In genomic region chr10:6267941-6268340, GRCh38 we compare ENCODE assay signal across 10 cellular contexts.
DNase-seq lines count a peak whose midpoint lies in the region; ATAC-seq and TF ChIP-seq lines count a peak whose summit lies in the region.
"Had no signal": no experiment of that assay in that cellular context is flagged by ENCODE, and none has a peak within 500 bp of the region (broad histone marks: within the 10 kb centered on the region; RNA-seq: fewer than 3 reads in every experiment).

No MANE protein-coding gene starts in this region.

- H3K27me3 Mint-ChIP-seq in activated T-helper 17 cell treated with anti-CD3 and anti-CD28 coated beads, Interleukin-2, amount 50 U/mL, for 72 hours = no peaks in the 10 kb centered on the region

- H3K36me3 ChIP-seq in cardiac muscle cell (no peaks in the 10 kb centered on the region), left lung (no peaks in the 10 kb centered on the region), upper lobe of right lung (no peaks in the 10 kb centered on the region)
- H3K36me3 ChIP-seq: esophagus squamous epithelium had no signal

- peaks cover 40% of the 10 kb centered on the region for H3K4me1 Mint-ChIP-seq in activated T-helper 17 cell treated with anti-CD3 and anti-CD28 coated beads, Interleukin-2, amount 50 U/mL, for 72 hours

- peaks cover 32% of the 10 kb centered on the region for H3K36me3 Mint-ChIP-seq in activated T-helper 17 cell treated with anti-CD3 and anti-CD28 coated beads, Interleukin-2, amount 50 U/mL, for 72 hours (ENCODE audit: low read depth)

- peak overlapping the region; percentile 75 for H3K4me3 Mint-ChIP-seq in activated T-helper 17 cell treated with anti-CD3 and anti-CD28 coated beads, Interleukin-2, amount 50 U/mL, for 72 hours
- H3K4me3 Mint-ChIP-seq: WTC11 had no signal

- H3K27me3 ChIP-seq in cardiac muscle cell = no peaks in the 10 kb centered on the region
- H3K27me3 ChIP-seq in left lung = no peaks in the 10 kb centered on the region
- H3K27me3 ChIP-seq in upper lobe of right lung = no peaks in the 10 kb centered on the region
- H3K27me3 ChIP-seq: esophagus squamous epithelium had no signal

- no peaks in the 10 kb centered on the region for H3K9me3 ChIP-seq in cardiac muscle cell (ENCODE audit: low read depth)
- no peaks in the 10 kb centered on the region for H3K9me3 ChIP-seq in left lung
- H3K9me3 ChIP-seq in upper lobe of right lung = no peaks in the 10 kb centered on the region
- H3K9me3 ChIP-seq: esophagus squamous epithelium had no signal

- H3K9me3 Mint-ChIP-seq in activated T-helper 17 cell treated with anti-CD3 and anti-CD28 coated beads, Interleukin-2, amount 50 U/mL, for 72 hours = no peaks in the 10 kb centered on the region

- DNase-seq in cardiac muscle cell (ENCODE audit: low read depth in 1 of 2, low spot score in 1 of 2) (peak; percentile 21 to 69), left ventricle myocardium superior (no peak), left lung (peak in 1 of 2 donors; percentile 69), upper lobe of right lung (no peak)
- no peak for DNase-seq in stimulated activated CD4-positive, alpha-beta T cell treated with anti-CD3 and anti-CD28 coated beads, Interleukin-4, amount 100 ng/mL, for 1 hour
- DNase-seq: esophagus squamous epithelium, PC-3 had no signal

- intact Hi-C loops in left ventricle myocardium superior (cut with micrococcal nuclease) (no loop called here), left lung (cut with DNase I) (no loop called here), upper lobe of right lung (cut with DNase I) (no loop called here)

- peak overlapping the region; percentile 90 for H3K27ac Mint-ChIP-seq in activated T-helper 17 cell treated with anti-CD3 and anti-CD28 coated beads, Interleukin-2, amount 50 U/mL, for 72 hours
- H3K27ac Mint-ChIP-seq: WTC11 had no signal

- H3K4me3 ChIP-seq in cardiac muscle cell = no peak overlapping the region
- H3K4me3 ChIP-seq in left lung = no peak overlapping the region
- no peak overlapping the region for H3K4me3 ChIP-seq in upper lobe of right lung
- H3K4me3 ChIP-seq: esophagus squamous epithelium had no signal

- ATAC-seq in left ventricle myocardium superior (no peak), left lung (peak; percentile 67), upper lobe of right lung (peak; percentile 71), HG02970 (IDR thresholded peaks at IDR 0.05; ENCODE audit: low FRiP score, unreplicated experiment) (no peak)
- no peak for ATAC-seq in activated T-helper 17 cell treated with anti-CD3 and anti-CD28 coated beads, Interleukin-2, amount 50 U/mL, for 72 hours (replicated peaks)
- ATAC-seq: PC-3, WTC11 had no signal

- H3K27ac ChIP-seq in cardiac muscle cell = peak overlapping the region; percentile 30
- peak overlapping the region in 1 of 2 donors; percentile 84 for H3K27ac ChIP-seq in left lung
- H3K27ac ChIP-seq in upper lobe of right lung = no peak overlapping the region

- peaks cover 16% of the 10 kb centered on the region for H3K4me1 ChIP-seq in cardiac muscle cell (ENCODE audit: low read depth)
- H3K4me1 ChIP-seq in left lung = peaks cover 0 to 56% of the 10 kb centered on the region in 2 donors
- H3K4me1 ChIP-seq in upper lobe of right lung = peaks cover 4% of the 10 kb centered on the region
- H3K4me1 ChIP-seq: esophagus squamous epithelium had no signal

- no peak for TF ChIP-seq CTCF in cardiac muscle cell (IDR thresholded peaks at IDR 0.05; ENCODE audit: low read depth, low read length)
- no peak for TF ChIP-seq CTCF in left lung (IDR thresholded peaks at IDR 0.05)
- no peak for TF ChIP-seq CTCF in upper lobe of right lung (IDR thresholded peaks at IDR 0.05)

Comparison
In these comparisons a context has a peak if more than half of its experiments do, and no peak if none do; other contexts are left out.
1. DNase-seq: peak in cardiac muscle cell (2 of 2); none in left ventricle myocardium superior (single experiment), upper lobe of right lung (single experiment) and stimulated activated CD4-positive, alpha-beta T cell treated with anti-CD3 and anti-CD28 coated beads, Interleukin-4, amount 100 ng/mL, for 1 hour (single experiment).
2. ATAC-seq: peak in left lung (single experiment) and upper lobe of right lung (single experiment); none in left ventricle myocardium superior (single experiment), activated T-helper 17 cell treated with anti-CD3 and anti-CD28 coated beads, Interleukin-2, amount 50 U/mL, for 72 hours (single experiment) and HG02970 (single experiment).